21 cellular contexts compared by ENCODE assay signal in the genomic region with DNA sequence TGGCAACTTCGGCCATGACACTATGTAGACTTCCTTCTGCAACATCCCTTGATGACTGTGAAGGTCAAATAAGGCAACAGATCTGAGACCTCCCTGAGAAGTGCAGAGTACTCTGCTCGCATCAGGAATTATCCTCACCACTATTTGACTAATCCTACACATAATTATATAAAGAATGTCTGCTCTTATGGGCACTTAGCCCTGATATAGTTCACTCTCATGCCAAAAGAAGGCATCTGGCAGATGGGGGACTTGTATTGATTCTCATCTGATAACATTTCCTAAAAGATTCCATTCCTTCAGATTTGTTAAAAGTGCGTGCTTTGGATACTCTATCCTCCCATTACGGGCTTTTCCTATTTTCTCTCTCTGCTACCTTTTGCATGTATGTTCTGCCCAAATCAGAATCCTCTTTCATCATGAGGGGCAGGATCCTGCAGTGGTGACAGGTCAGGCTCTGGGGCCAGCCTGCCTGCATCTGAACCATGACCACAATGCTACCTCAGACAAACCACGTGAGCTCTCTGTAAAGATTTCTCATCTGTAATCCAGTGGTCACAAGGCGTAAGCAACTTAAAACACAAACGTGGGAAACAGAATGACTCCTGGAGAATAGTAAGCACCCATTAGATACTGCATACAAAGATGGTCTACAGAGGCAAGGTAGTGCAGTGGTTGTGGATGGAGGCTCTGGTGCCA.
DNase-seq lines count a peak whose midpoint lies in the region; ATAC-seq and TF ChIP-seq lines count a peak whose summit lies in the region.
"Had no signal": no experiment of that assay in that cellular context is flagged by ENCODE, and none has a peak within 500 bp of the region (broad histone marks: within the 10 kb centered on the region; RNA-seq: fewer than 3 reads in every experiment).

No MANE protein-coding gene starts in this region.

- no peak overlapping the region for H3K14ac ChIP-seq in trophoblast cell (ENCODE audit: low read length)

- peaks cover 3% of the 10 kb centered on the region for H3K9me3 Mint-ChIP-seq in activated CD8-positive, alpha-beta T cell treated with anti-CD3 and anti-CD28 coated beads for 36 hours
- H3K9me3 Mint-ChIP-seq in naive thymus-derived CD8-positive, alpha-beta T cell: peaks cover 0 to 3% (median 0%) of the 10 kb centered on the region in 9 donors

- no peaks in the 10 kb centered on the region for H3K27me3 ChIP-seq in trophoblast cell (ENCODE audit: insufficient read depth, low read length)
- H3K27me3 ChIP-seq: BLaER1 treated with 17β-estradiol and CSF1 and Interleukin-3, amounts not matched to agents 10 nM and 100 nM; Peyer's patch; stomach had no signal

- no peaks in the 10 kb centered on the region for H3K36me3 ChIP-seq in trophoblast cell (ENCODE audit: control insufficient read depth in 1 of 2, insufficient read depth in 2 of 2, low read length in 2 of 2)
- H3K36me3 ChIP-seq: Peyer's patch, prostate gland, stomach had no signal

- no peaks in the 10 kb centered on the region for H3K9me3 ChIP-seq in trophoblast cell (ENCODE audit: insufficient read depth, low read depth, low read length)
- H3K9me3 ChIP-seq: Peyer's patch, prostate gland, stomach had no signal

- H3K23ac ChIP-seq in trophoblast cell (ENCODE audit: low read length): no peak overlapping the region

- H3K4me1 Mint-ChIP-seq in activated CD8-positive, alpha-beta T cell treated with anti-CD3 and anti-CD28 coated beads for 36 hours (ENCODE audit: low read depth): peaks cover 84% of the 10 kb centered on the region
- peaks cover 60 to 89% (median 79%) of the 10 kb centered on the region in 4 donors for H3K4me1 Mint-ChIP-seq in naive thymus-derived CD8-positive, alpha-beta T cell

- no peak overlapping the region for H3K9ac ChIP-seq in trophoblast cell (ENCODE audit: low read length)
- H3K9ac ChIP-seq: BLaER1 treated with 17β-estradiol and CSF1 and Interleukin-3, amounts not matched to agents 10 nM and 100 nM had no signal

- intact Hi-C loops in activated CD8-positive, alpha-beta T cell treated with anti-CD3 and anti-CD28 coated beads for 36 hours (cut with micrococcal nuclease): loop anchor here (5.0 kb wide), 1 partner anchor 76 kb away; no protein-coding TSS in a partner anchor

- H3K18ac ChIP-seq in trophoblast cell (ENCODE audit: low read length): no peak overlapping the region

- peak; percentile 41 for DNase-seq in activated CD4-positive, alpha-beta T cell treated with anti-CD3 and anti-CD28 coated beads for 48 hours
- no peak for DNase-seq in activated CD4-positive, alpha-beta T cell treated with anti-CD3 and anti-CD28 coated beads, Interleukin-2, amount 50 U/mL, for 1 hour
- DNase-seq in NB4 (ENCODE audit: low read depth) (peak; percentile 11), trophoblast cell (no peak)
- peak; percentile 74 for DNase-seq in activated CD8-positive, alpha-beta T cell treated with anti-CD3 and anti-CD28 coated beads for 36 hours
- DNase-seq in naive thymus-derived CD8-positive, alpha-beta T cell: no peak
- DNase-seq: central memory CD4-positive, alpha-beta T cell; DMS79; effector CD4-positive, alpha-beta T cell; islet precursor cell; KG1; mesenchymal stem cell; NCI-H1105; NCI-H774; nephron progenitor cell; Peyer's patch; stomach had no signal

- no peak for TF ChIP-seq POLR2A in NB4 (IDR thresholded peaks at IDR 0.05; ENCODE audit: extremely low read depth, insufficient read length)

- CTCF ChIA-PET in activated CD8-positive, alpha-beta T cell treated with anti-CD3 and anti-CD28 coated beads for 36 hours (lab: Charles Lee): interaction anchor here (1.3 to 1.4 kb wide), 2 partner anchors 10 to 18 kb away, joined by 3 read pairs; no protein-coding TSS in a partner anchor

- H2AFZ ChIP-seq in trophoblast cell (ENCODE audit: insufficient read depth, low read length, poor library complexity): no peak overlapping the region

- no peak overlapping the region for H4K91ac ChIP-seq in trophoblast cell (ENCODE audit: low read depth, low read length)

- H3K36me3 Mint-ChIP-seq in activated CD8-positive, alpha-beta T cell treated with anti-CD3 and anti-CD28 coated beads for 36 hours (ENCODE audit: low read depth): peaks cover 61% of the 10 kb centered on the region
- H3K36me3 Mint-ChIP-seq in naive thymus-derived CD8-positive, alpha-beta T cell: peaks cover 8 to 43% (median 30%) of the 10 kb centered on the region in 3 donors

- no peak overlapping the region for H2BK5ac ChIP-seq in trophoblast cell (ENCODE audit: low read depth, low read length, poor library complexity)

- no peak overlapping the region for H2AK5ac ChIP-seq in trophoblast cell (ENCODE audit: low read length)

- no peak overlapping the region for H4K8ac ChIP-seq in trophoblast cell (ENCODE audit: low read depth, low read length)

- H3K27me3 Mint-ChIP-seq in activated CD8-positive, alpha-beta T cell treated with anti-CD3 and anti-CD28 coated beads for 36 hours: no peaks in the 10 kb centered on the region
- H3K27me3 Mint-ChIP-seq in naive thymus-derived CD8-positive, alpha-beta T cell: no peaks in the 10 kb centered on the region

- H3K4me3 Mint-ChIP-seq in activated CD8-positive, alpha-beta T cell treated with anti-CD3 and anti-CD28 coated beads for 36 hours: no peak overlapping the region
- H3K4me3 Mint-ChIP-seq in naive thymus-derived CD8-positive, alpha-beta T cell: peak overlapping the region in 7 of 10 donors; percentile 9 to 68 (median 46)
- H3K4me3 Mint-ChIP-seq: nephron progenitor cell had no signal

- H4K12ac ChIP-seq in trophoblast cell (ENCODE audit: low read depth, low read length): no peak overlapping the region

- H2BK120ac ChIP-seq in trophoblast cell (ENCODE audit: insufficient read depth, low read length, poor library complexity): no peak overlapping the region

- no CpG with 5 or more reads among the region's 7 CpGs for WGBS in trophoblast cell (ENCODE audit: extremely low coverage, insufficient coverage, insufficient read length)

- H3K79me1 ChIP-seq in trophoblast cell (ENCODE audit: low read length): no peaks in the 10 kb centered on the region

- POLR2A ChIA-PET in activated CD8-positive, alpha-beta T cell treated with anti-CD3 and anti-CD28 coated beads for 36 hours (lab: Charles Lee): interaction anchor here (0.8 to 1.0 kb wide), 3 partner anchors 18 to 51 kb away, joined by 3 read pairs; no protein-coding TSS in a partner anchor
- POLR2A ChIA-PET in naive thymus-derived CD8-positive, alpha-beta T cell (lab: Charles Lee): no interaction called here

- H3K79me2 ChIP-seq in trophoblast cell (ENCODE audit: control insufficient read depth, insufficient read depth, low read length, poor library complexity): no peaks in the 10 kb centered on the region

- peaks cover 2 to 9% of the 10 kb centered on the region in 2 experiments for H3K4me1 ChIP-seq in trophoblast cell (ENCODE audit: control insufficient read depth in 1 of 2, insufficient read depth in 2 of 2, low read length in 2 of 2)
- H3K4me1 ChIP-seq: BLaER1 treated with 17β-estradiol and CSF1 and Interleukin-3, amounts not matched to agents 10 nM and 100 nM; Peyer's patch; prostate gland; stomach had no signal

- no peak for TF ChIP-seq CTCF in NB4 (IDR thresholded peaks at IDR 0.05; ENCODE audit: low read depth, low read length)
- no peak for TF ChIP-seq CTCF in activated CD8-positive, alpha-beta T cell treated with anti-CD3 and anti-CD28 coated beads for 36 hours (IDR thresholded peaks at IDR 0.05)

- no peak overlapping the region for H3K4ac ChIP-seq in trophoblast cell (ENCODE audit: low read depth, low read length)

- H3K4me3 ChIP-seq in NB4 (ENCODE audit: low read depth, low read length) (no peak overlapping the region), trophoblast cell (ENCODE audit: low read depth, low read length) (no peak overlapping the region)
- H3K4me3 ChIP-seq: BLaER1 treated with 17β-estradiol and CSF1 and Interleukin-3, amounts not matched to agents 10 nM and 100 nM; Peyer's patch; prostate gland; stomach had no signal

- ATAC-seq in activated CD8-positive, alpha-beta T cell treated with anti-CD3 and anti-CD28 coated beads for 36 hours: peak; percentile 26
- ATAC-seq in naive thymus-derived CD8-positive, alpha-beta T cell: peak; percentile 34 to 61
- ATAC-seq in HG03469 (IDR thresholded peaks at IDR 0.05; ENCODE audit: unreplicated experiment): no peak
- no peak for ATAC-seq in activated CD4-positive, CD25-positive, alpha-beta regulatory T cell treated with anti-CD3 and anti-CD28 coated beads, Interleukin-2, amount 50 U/mL, for 24 hours

- H3K4me2 ChIP-seq in trophoblast cell (ENCODE audit: low read length): no peak overlapping the region
- H3K4me2 ChIP-seq: BLaER1 treated with 17β-estradiol and CSF1 and Interleukin-3, amounts not matched to agents 10 nM and 100 nM had no signal

- H3K27ac ChIP-seq in trophoblast cell (ENCODE audit: low read depth, low read length): no peak overlapping the region
- H3K27ac ChIP-seq: BLaER1 treated with 17β-estradiol and CSF1 and Interleukin-3, amounts not matched to agents 10 nM and 100 nM; Peyer's patch; prostate gland; stomach had no signal

- H2BK12ac ChIP-seq in trophoblast cell (ENCODE audit: low read length): no peak overlapping the region

- H3K27ac Mint-ChIP-seq in activated CD8-positive, alpha-beta T cell treated with anti-CD3 and anti-CD28 coated beads for 36 hours: peak overlapping the region; percentile 74
- H3K27ac Mint-ChIP-seq in naive thymus-derived CD8-positive, alpha-beta T cell: peak overlapping the region in 9 of 10 donors; percentile 4 to 92 (median 75)
- H3K27ac Mint-ChIP-seq: nephron progenitor cell had no signal

Comparison
In these comparisons a context has a peak if more than half of its experiments do, and no peak if none do; other contexts are left out.
1. DNase-seq: peak in activated CD4-positive, alpha-beta T cell treated with anti-CD3 and anti-CD28 coated beads for 48 hours (single experiment), NB4 (single experiment) and activated CD8-positive, alpha-beta T cell treated with anti-CD3 and anti-CD28 coated beads for 36 hours (single experiment); none in activated CD4-positive, alpha-beta T cell treated with anti-CD3 and anti-CD28 coated beads, Interleukin-2, amount 50 U/mL, for 1 hour (single experiment), naive thymus-derived CD8-positive, alpha-beta T cell (0 of 10) and trophoblast cell (0 of 2).
2. ATAC-seq: peak in activated CD8-positive, alpha-beta T cell treated with anti-CD3 and anti-CD28 coated beads for 36 hours (single experiment) and naive thymus-derived CD8-positive, alpha-beta T cell (2 of 2); none in HG03469 (single experiment) and activated CD4-positive, CD25-positive, alpha-beta regulatory T cell treated with anti-CD3 and anti-CD28 coated beads, Interleukin-2, amount 50 U/mL, for 24 hours (0 of 2).